Comparison of ENCODE assay signal across 14 cellular contexts in the genomic region with DNA sequence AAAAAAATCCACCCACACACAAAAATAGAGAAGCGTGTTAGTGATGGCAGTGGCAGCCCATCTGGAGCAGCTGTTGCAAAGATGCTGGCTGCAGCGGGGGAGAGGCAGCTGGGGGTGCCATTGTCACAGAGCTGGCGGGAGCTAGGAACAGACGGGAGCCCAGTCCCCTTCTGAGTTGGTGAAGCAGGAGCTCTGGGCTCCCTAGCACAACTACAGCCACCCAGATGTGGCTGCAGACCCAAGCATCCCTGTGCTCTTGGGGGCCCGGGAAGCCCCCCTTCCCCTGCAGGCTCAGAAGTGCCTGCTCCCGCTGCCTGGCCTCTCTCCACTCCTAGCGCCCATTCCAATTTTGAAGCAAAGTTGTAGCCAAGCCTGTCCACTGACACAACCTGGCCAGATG.
"Had no signal": no experiment of that assay in that cellular context is flagged by ENCODE, and none has a peak within 500 bp of the region (broad histone marks: within the 10 kb centered on the region; RNA-seq: fewer than 3 reads in every experiment).

No MANE protein-coding gene starts in this region.

- H3K9me3 ChIP-seq: esophagus muscularis mucosa, gastrocnemius medialis, psoas muscle, right lobe of liver, testis, tibial nerve had no signal

- H3K4me3 ChIP-seq: esophagus muscularis mucosa, gastrocnemius medialis, psoas muscle, right lobe of liver, testis, tibial nerve had no signal

- H3K27me3 ChIP-seq: esophagus muscularis mucosa, gastrocnemius medialis, right lobe of liver, testis, tibial nerve had no signal

- ATAC-seq: gastrocnemius medialis, left colon, natural killer cell, psoas muscle, right lobe of liver had no signal

- H3K27ac ChIP-seq: epithelial cell of prostate, esophagus muscularis mucosa, gastrocnemius medialis, psoas muscle, right lobe of liver, testis, tibial nerve had no signal

- H3K4me1 ChIP-seq: esophagus muscularis mucosa, gastrocnemius medialis, psoas muscle, right lobe of liver, testis, tibial nerve had no signal

- H3K36me3 ChIP-seq: esophagus muscularis mucosa, gastrocnemius medialis, right lobe of liver, tibial nerve had no signal

- DNase-seq: effector memory CD4-positive, alpha-beta T cell; gastrocnemius medialis; immature natural killer cell; left colon; natural killer cell; retina; right lobe of liver; stimulated activated CD4-positive, alpha-beta T cell treated with anti-CD3 and anti-CD28 coated beads, Interleukin-4, amount 100 ng/mL, for 1 hour; stimulated activated CD8-positive, alpha-beta memory T cell treated with anti-CD3 and anti-CD28 coated beads, Interleukin-4, amount 100 ng/mL, for 48 hours; testis had no signal
